17 cellular contexts compared by ENCODE assay signal in genomic region chr12:114918535-114919233, GRCh38.
DNase-seq lines count a peak whose midpoint lies in the region; ATAC-seq, FAIRE-seq and TF ChIP-seq lines count a peak whose summit lies in the region.
"Had no signal": no experiment of that assay in that cellular context is flagged by ENCODE, and none has a peak within 500 bp of the region (broad histone marks: within the 10 kb centered on the region; RNA-seq: fewer than 3 reads in every experiment).

No MANE protein-coding gene starts in this region.

- TF ChIP-seq CTCF in SK-N-SH (IDR thresholded peaks at IDR 0.05) (no peak), fibroblast of the aortic adventitia (IDR thresholded peaks at IDR 0.05; ENCODE audit: insufficient read depth, low read length) (no peak), gastroesophageal sphincter (IDR thresholded peaks at IDR 0.05) (no peak)

- H3K36me3 ChIP-seq in SK-N-SH (replicated peaks in 1 of 2; ENCODE audit: control insufficient read depth in 1 of 2, insufficient read depth in 2 of 2, low read length in 1 of 2) (no peaks in the 10 kb centered on the region), gastroesophageal sphincter (no peaks in the 10 kb centered on the region)
- H3K36me3 ChIP-seq: neural progenitor cell, spleen had no signal

- 37% methylated on average over 3 of the region's 3 CpGs for WGBS in SK-N-SH (ENCODE audit: low lambda C conversion rate)
- whole genome bisulfite sequencing in gastroesophageal sphincter (ENCODE audit: low coverage in 1 of 2), 2 donors = 43 to 58% methylated on average over 3 of the region's 3 CpGs

- CTCF ChIA-PET in SK-N-SH (lab: Yijun Ruan, JAX) = no interaction called here

- H3K9me3 ChIP-seq in SK-N-SH (no peaks in the 10 kb centered on the region), gastroesophageal sphincter (peaks cover 0 to 25% (median 0%) of the 10 kb centered on the region in 3 donors)
- H3K9me3 ChIP-seq: testis had no signal

- H3K79me2 ChIP-seq in SK-N-SH (ENCODE audit: insufficient read depth) = no peaks in the 10 kb centered on the region

- H3K4me1 ChIP-seq in SK-N-SH (ENCODE audit: control insufficient read depth in 1 of 2, insufficient read depth in 2 of 2, low read depth in 1 of 2, low read length in 1 of 2) (peaks cover 0 to 4% of the 10 kb centered on the region in 2 experiments; a peak in 1 of 4 replicates), gastroesophageal sphincter (no peaks in the 10 kb centered on the region)
- H3K4me1 ChIP-seq: spleen, testis had no signal

- peak; percentile 43 for DNase-seq in H54 (ENCODE audit: insufficient read length, low spot score)
- DNase-seq in SK-N-SH = no peak
- DNase-seq in fibroblast of the aortic adventitia (ENCODE audit: low read depth) = peak; percentile 45
- peak; percentile 56 for DNase-seq in stromal cell of bone marrow (ENCODE audit: low read depth)
- DNase-seq in activated effector memory CD4-positive, alpha-beta T cell treated with Interleukin-2 at 50 U/mL for 16 hours = no peak
- DNase-seq in inferior parietal cortex (ENCODE audit: extremely low spot score) = no peak
- DNase-seq: activated naive CD8-positive, alpha-beta T cell treated with anti-CD3 and anti-CD28 coated beads for 36 hours; cortex of kidney; foreskin melanocyte; left cardiac atrium; NCI-H1092; NCI-H510A; spleen; testis had no signal

- H3K27ac ChIP-seq in SK-N-SH (ENCODE audit: low read depth in 2 of 2, low read length in 1 of 2) (no peak overlapping the region), gastroesophageal sphincter (no peak overlapping the region)
- H3K27ac ChIP-seq: neural progenitor cell, spleen, testis had no signal

- H3K27me3 ChIP-seq in SK-N-SH (ENCODE audit: insufficient read depth) = no peaks in the 10 kb centered on the region
- H3K27me3 ChIP-seq in gastroesophageal sphincter = no peaks in the 10 kb centered on the region
- H3K27me3 ChIP-seq: neural progenitor cell, spleen, testis had no signal

- H3K4me3 ChIP-seq in SK-N-SH (ENCODE audit: low read depth in 2 of 2, low read length in 1 of 2) (no peak overlapping the region), fibroblast of the aortic adventitia (ENCODE audit: low read depth, low read length) (no peak overlapping the region), gastroesophageal sphincter (no peak overlapping the region)
- H3K4me3 ChIP-seq: neural progenitor cell, spleen, testis had no signal

- ATAC-seq in gastroesophageal sphincter = no peak
- ATAC-seq: left cardiac atrium, Right ventricle myocardium inferior had no signal

- H3F3A ChIP-seq in SK-N-SH (replicated peaks; ENCODE audit: insufficient read depth) = no peaks in the 10 kb centered on the region

- no peak for TF ChIP-seq EP300 in SK-N-SH (IDR thresholded peaks at IDR 0.05; ENCODE audit: borderline replicate concordance in 1 of 2, low read depth in 1 of 2, low read length in 1 of 2)
- TF ChIP-seq EP300 in gastroesophageal sphincter (IDR thresholded peaks at IDR 0.05) = no peak

- H3K9ac ChIP-seq in SK-N-SH = no peak overlapping the region
- H3K9ac ChIP-seq: neural progenitor cell had no signal

- no peaks in the 10 kb centered on the region for H4K20me1 ChIP-seq in SK-N-SH (ENCODE audit: insufficient read depth)

- TF ChIP-seq POLR2A in H54 (IDR thresholded peaks at IDR 0.05; ENCODE audit: low read depth, low read length) (no peak), gastroesophageal sphincter (IDR thresholded peaks at IDR 0.05) (no peak)

- no peak overlapping the region for H3K4me2 ChIP-seq in SK-N-SH
- H3K4me2 ChIP-seq: neural progenitor cell had no signal

- POLR2A ChIA-PET in SK-N-SH (lab: Yijun Ruan, JAX) = no interaction called here

- no peak overlapping the region for H2AFZ ChIP-seq in SK-N-SH (ENCODE audit: low read depth)
- H2AFZ ChIP-seq: neural progenitor cell had no signal

- H3K9me2 ChIP-seq in SK-N-SH = no peaks in the 10 kb centered on the region

- peak; percentile 87 for FAIRE-seq in H54 (lab: Jason Lieb, UNC)

- TF ChIP-seq RAD21 in SK-N-SH (IDR thresholded peaks at IDR 0.05; ENCODE audit: low read length) = no peak

TF ChIP-seq in SK-N-SH, 30 proteins besides CTCF, POLR2A, EP300 and RAD21:
- TF ChIP-seq JUND (IDR thresholded peaks at IDR 0.05) = peak; percentile 54
- no peak for TF ChIP-seq MXI1 (IDR thresholded peaks at IDR 0.05; ENCODE audit: low read depth, low read length)
- TF ChIP-seq TCF12 (IDR thresholded peaks at IDR 0.05) = peak; percentile 30; the same call in 1 of the 2 replicates
- peak; percentile 48; the same call in 1 of the 2 replicates for TF ChIP-seq FOSL2 (IDR thresholded peaks at IDR 0.05; ENCODE audit: borderline replicate concordance, low read depth)
- no peak for TF ChIP-seq YY1 (IDR thresholded peaks at IDR 0.05; ENCODE audit: low read depth)
- TF ChIP-seq NRF1 (IDR thresholded peaks at IDR 0.05; ENCODE audit: low read depth, low read length) = no peak
- no peak for TF ChIP-seq FOXJ3 (CRISPR knock-in tag; IDR thresholded peaks at IDR 0.05)
- no peak for TF ChIP-seq TEAD4 (IDR thresholded peaks at IDR 0.05; ENCODE audit: borderline replicate concordance, insufficient read depth)
- no peak for TF ChIP-seq SIN3A (IDR thresholded peaks at IDR 0.05; ENCODE audit: borderline replicate concordance, low read depth, low read length)
TF ChIP-seq in SK-N-SH: peak in this region for 3.

Comparison
In these comparisons a context has a peak if more than half of its experiments do, and no peak if none do; other contexts are left out.
1. DNase-seq: peak in H54 (single experiment), fibroblast of the aortic adventitia (single experiment) and stromal cell of bone marrow (single experiment); none in SK-N-SH (single experiment), activated effector memory CD4-positive, alpha-beta T cell treated with Interleukin-2 at 50 U/mL for 16 hours (single experiment) and inferior parietal cortex (single experiment).